12 cellular contexts compared by ENCODE assay signal in the genomic region with DNA sequence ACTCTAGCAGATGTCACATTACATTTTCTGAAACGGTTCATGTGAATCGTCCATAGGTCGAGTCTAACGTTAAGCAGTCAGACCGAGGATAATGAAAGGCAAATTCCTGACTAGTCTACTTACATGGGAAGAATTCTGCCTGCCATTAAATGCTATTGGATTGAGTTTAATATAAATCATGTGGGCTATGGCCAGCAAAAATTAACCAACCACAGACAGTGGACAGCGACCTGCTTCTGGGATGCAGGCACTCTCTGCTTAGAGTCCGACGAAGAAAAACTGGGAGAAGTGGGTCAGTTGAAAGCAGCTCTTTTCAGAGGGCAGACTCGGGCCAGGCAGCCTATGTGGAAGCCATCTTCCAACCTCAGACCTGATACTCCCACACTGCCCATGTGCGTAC.
"Had no signal": no experiment of that assay in that cellular context is flagged by ENCODE, and none has a peak within 500 bp of the region (broad histone marks: within the 10 kb centered on the region; RNA-seq: fewer than 3 reads in every experiment).

No MANE protein-coding gene starts in this region.

- H3K4me3 Mint-ChIP-seq: activated CD8-positive, alpha-beta T cell treated with anti-CD3 and anti-CD28 coated beads for 36 hours; type B pancreatic cell had no signal

- DNase-seq: activated CD4-positive, alpha-beta T cell treated with anti-CD3 and anti-CD28 coated beads for 4 hours; activated CD8-positive, alpha-beta memory T cell treated with anti-CD3 and anti-CD28 coated beads, Interleukin-2, amount 50 U/mL, for 48 hours; activated CD8-positive, alpha-beta T cell treated with anti-CD3 and anti-CD28 coated beads for 36 hours; activated naive CD4-positive, alpha-beta T cell treated with Interleukin-2 at 50 U/mL for 16 hours; adrenal gland; posterior cingulate gyrus; right lobe of liver; stimulated activated naive CD8-positive, alpha-beta T cell treated with anti-CD3 and anti-CD28 coated beads, Interleukin-15, Interleukin-2, amounts not matched to agents 100 U/mL and 50 U/mL, for 24 hours; T-helper 2 cell had no signal

- ATAC-seq: activated CD8-positive, alpha-beta T cell treated with anti-CD3 and anti-CD28 coated beads for 36 hours; activated T-helper 17 cell treated with anti-CD3 and anti-CD28 coated beads, Interleukin-2, amount 50 U/mL, for 72 hours; gastroesophageal sphincter; stimulated activated naive CD8-positive, alpha-beta T cell treated with anti-CD3 and anti-CD28 coated beads, Interleukin-15, Interleukin-2, amounts not matched to agents 100 U/mL and 50 U/mL, for 24 hours had no signal

- H3K27ac Mint-ChIP-seq: type B pancreatic cell had no signal

- H3K36me3 Mint-ChIP-seq: type B pancreatic cell had no signal

- H3K9me3 Mint-ChIP-seq: activated CD8-positive, alpha-beta T cell treated with anti-CD3 and anti-CD28 coated beads for 36 hours; activated T-helper 17 cell treated with anti-CD3 and anti-CD28 coated beads, Interleukin-2, amount 50 U/mL, for 72 hours; type B pancreatic cell had no signal

- H3K27me3 Mint-ChIP-seq: activated CD8-positive, alpha-beta T cell treated with anti-CD3 and anti-CD28 coated beads for 36 hours; activated T-helper 17 cell treated with anti-CD3 and anti-CD28 coated beads, Interleukin-2, amount 50 U/mL, for 72 hours; type B pancreatic cell had no signal
